Comparison of ENCODE assay signal across 7 cellular contexts in the genomic region with DNA sequence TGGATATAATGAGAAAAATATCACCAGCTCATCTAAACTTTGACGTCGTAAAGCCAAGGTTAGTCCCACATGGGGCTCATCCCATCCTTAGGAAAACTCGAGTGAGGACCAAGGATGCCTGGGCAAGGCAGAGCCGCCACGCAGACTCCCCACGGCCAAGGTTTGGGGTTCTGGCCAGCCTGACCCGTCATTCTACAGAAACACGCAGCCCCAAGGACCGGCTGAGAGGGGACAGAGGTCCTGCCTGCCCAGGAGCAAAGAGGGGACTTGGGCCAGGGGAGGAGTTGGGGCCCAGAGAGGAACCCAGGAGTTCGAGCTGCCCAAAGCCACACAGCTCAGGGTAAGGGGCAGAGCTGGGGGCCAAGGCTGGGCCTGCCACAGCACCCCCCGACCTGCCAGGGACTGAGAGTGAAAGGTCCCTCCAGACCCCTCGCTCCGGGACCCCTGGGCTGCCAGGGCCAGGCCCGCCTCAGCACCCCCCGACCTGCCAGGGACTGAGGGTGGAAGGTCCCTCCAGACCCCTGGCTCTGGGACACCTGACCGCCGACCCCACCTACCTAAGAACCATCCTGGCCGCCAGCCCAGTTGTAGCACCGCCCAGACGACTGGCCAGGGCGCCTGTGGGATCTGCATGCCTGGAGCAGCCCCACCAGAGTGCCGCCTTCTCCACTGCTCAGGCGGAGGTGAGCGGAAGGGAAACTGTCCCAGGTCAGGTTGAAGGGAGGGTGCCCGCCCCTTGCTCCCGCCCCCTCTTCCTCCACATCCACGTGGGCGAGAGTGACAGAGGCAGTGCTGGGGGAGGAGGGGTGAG. TPM values are rescaled to one million over a fixed set of nuclear protein-coding genes. Genes with fewer than 3 reads are reported as not detected.
A peak's percentile ranks its signal among the peaks of the same experiment; 100 is the strongest.
DNase-seq lines count a peak whose midpoint lies in the region; ATAC-seq and TF ChIP-seq lines count a peak whose summit lies in the region.

A gene (minus strand): TSS at position 689 of the 811 bp plus-strand sequence. CDS start 56 bp downstream, at position 633.

- H3K27ac ChIP-seq in ascending aorta (peak within 1 kb of the TSS; percentile 38 to 64), substantia nigra (ENCODE audit: low read depth, low read length, poor library complexity, severe bottlenecking) (peak within 1 kb of the TSS; percentile 38)

- DNase-seq in GM20000 (ENCODE audit: low spot score), result peak; percentile 89
- peak; percentile 91 for DNase-seq in RPMI8226
- no peak for DNase-seq in ascending aorta (ENCODE audit: low spot score in 2 of 2)
- DNase-seq in substantia nigra (lab: John Stamatoyannopoulos, UW), result no peak
- DNase-seq in GOT3 (lab: John Stamatoyannopoulos, UW), result no peak

- H3K27me3 ChIP-seq in ascending aorta, result peaks cover 5% of the 10 kb centered on the region
- peaks cover 11% of the 10 kb centered on the region for H3K27me3 ChIP-seq in mononuclear cell (ENCODE audit: insufficient read depth, low read length)

- H3K9me3 ChIP-seq in ascending aorta (no peaks in the 10 kb centered on the region), mononuclear cell (ENCODE audit: low read depth, low read length) (no peaks in the 10 kb centered on the region)

- H3K4me3 ChIP-seq in ascending aorta (peak within 1 kb of the TSS in 1 of 2 donors; percentile 40), mononuclear cell (ENCODE audit: low read length) (peak within 1 kb of the TSS; percentile 20)

- no peaks in the 10 kb centered on the region for H3K36me3 ChIP-seq in ascending aorta

- intact Hi-C loops in ascending aorta (cut with DNase I), result no loop called here

- ATAC-seq in GM18861 (IDR thresholded peaks at IDR 0.05; ENCODE audit: unreplicated experiment), result no peak

- H3K4me1 ChIP-seq in ascending aorta, result no peaks in the 10 kb centered on the region
- peaks cover 24% of the 10 kb centered on the region for H3K4me1 ChIP-seq in mononuclear cell (ENCODE audit: insufficient read depth, low read length)

- TF ChIP-seq CTCF in GM20000 (IDR thresholded peaks at IDR 0.05; ENCODE audit: extremely low read depth, missing control alignments) (no peak), ascending aorta (IDR thresholded peaks at IDR 0.05) (no peak)

RNA-seq across cellular contexts. Expression of the gene that starts here (rescaled TPM):
- not detected for total RNA-seq in ascending aorta
- 2.0 TPM for total RNA-seq in mononuclear cell

Comparison
In these comparisons a context has a peak if more than half of its experiments do, and no peak if none do; other contexts are left out.
1. DNase-seq: peak in GM20000 (single experiment) and RPMI8226 (single experiment); none in ascending aorta (0 of 2), substantia nigra (0 of 49) and GOT3 (single experiment).